Comparison of ENCODE assay signal across 1 cellular context in the genomic region with DNA sequence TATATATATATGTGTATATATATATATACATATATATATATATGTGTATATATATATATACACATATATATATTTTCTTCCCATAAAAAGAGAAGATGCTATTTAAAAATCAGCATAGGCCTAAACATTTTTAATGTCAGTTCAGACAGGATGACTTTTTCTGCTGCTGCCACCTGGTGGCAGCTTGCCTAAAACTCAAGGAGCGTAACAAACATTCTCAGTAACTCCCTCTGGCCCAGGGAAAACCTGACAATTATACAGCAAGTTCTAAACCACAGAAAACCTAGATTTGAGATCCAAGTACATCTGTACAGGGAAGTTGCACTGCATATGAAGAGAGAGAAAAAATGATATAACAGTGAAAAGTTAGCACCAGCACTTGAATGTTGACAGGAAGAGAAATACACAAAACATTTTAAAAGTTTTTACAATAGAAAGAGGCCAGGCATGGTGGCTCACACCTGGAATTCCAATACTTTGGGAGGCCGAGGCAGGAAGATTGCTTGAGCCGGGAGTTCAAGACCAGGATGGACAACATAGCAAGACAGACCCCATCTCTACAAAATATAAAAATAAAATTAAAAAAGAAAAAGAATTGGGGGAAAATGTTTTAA.
TF ChIP-seq lines count a peak whose summit lies in the region.

No MANE protein-coding gene starts in this region.

TF ChIP-seq in endothelial cell of umbilical vein, 7 proteins besides CTCF, POLR2A, EP300 and RAD21 (continued from another document):
- TF ChIP-seq EZH2 (IDR thresholded peaks at IDR 0.05; ENCODE audit: borderline replicate concordance, low read depth, low read length, severe bottlenecking) (no peak), GATA2 (IDR thresholded peaks at IDR 0.05; ENCODE audit: insufficient read depth, insufficient read length, low read depth, low read length) (no peak), POLR2AphosphoS5 (IDR thresholded peaks at IDR 0.05; ENCODE audit: insufficient read depth, low read depth, low read length) (no peak), MYC (IDR thresholded peaks at IDR 0.05; ENCODE audit: low read depth, low read length) (no peak)
